ENCODE assay signal across 17 cellular contexts in the genomic region with DNA sequence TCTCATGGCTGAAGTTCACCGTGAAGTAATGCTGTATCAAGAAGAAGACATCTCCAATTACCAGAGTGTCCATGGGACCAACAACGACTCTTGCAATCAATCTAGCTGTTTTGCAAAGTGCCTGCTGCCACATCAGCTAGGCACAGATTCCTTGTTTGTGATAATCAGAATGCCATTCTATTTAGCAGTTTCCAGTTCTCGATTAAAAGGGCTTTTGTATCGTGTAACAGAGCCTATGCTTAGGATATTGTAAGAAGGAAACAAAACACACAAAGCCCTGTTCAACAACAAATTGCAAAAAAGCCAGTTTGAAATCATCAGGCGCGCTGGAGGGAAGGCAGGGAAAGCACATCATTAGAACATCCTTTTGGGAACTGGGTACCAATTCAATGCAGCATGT. TPM values are rescaled to one million over a fixed set of nuclear protein-coding genes. Genes with fewer than 3 reads are reported as not detected.
"Had no signal": no experiment of that assay in that cellular context is flagged by ENCODE, and none has a peak within 500 bp of the region (broad histone marks: within the 10 kb centered on the region; RNA-seq: fewer than 3 reads in every experiment).

No MANE protein-coding gene starts in this region.

- DNase-seq: effector memory CD8-positive, alpha-beta T cell; psoas muscle; retina; right lobe of liver; stimulated activated CD4-positive, alpha-beta T cell treated with anti-CD3 and anti-CD28 coated beads, Interleukin-4, amount 100 ng/mL, for 1 hour; stimulated activated CD8-positive, alpha-beta memory T cell treated with anti-CD3 and anti-CD28 coated beads, Interleukin-4, amount 100 ng/mL, for 48 hours; stimulated activated naive CD8-positive, alpha-beta T cell treated with anti-CD3 and anti-CD28 coated beads, Interleukin-15, Interleukin-2, amounts not matched to agents 100 U/mL and 50 U/mL, for 24 hours; thyroid gland; upper lobe of left lung; uterus had no signal

- H3K27ac ChIP-seq: epithelial cell of prostate, esophagus muscularis mucosa, gastroesophageal sphincter, parathyroid adenoma, psoas muscle, right lobe of liver, thyroid gland, upper lobe of left lung, uterus had no signal

- H3K27me3 ChIP-seq: gastroesophageal sphincter, right lobe of liver, thyroid gland, upper lobe of left lung, uterus had no signal

- ATAC-seq: effector memory CD8-positive, alpha-beta T cell; gastroesophageal sphincter; natural killer cell treated with Interleukin-12 subunit alpha and Interleukin-12 subunit beta and Interleukin-15 and Interleukin-18, amount 100 ng/mL, for 72 hours; psoas muscle; right lobe of liver; stimulated activated effector memory CD8-positive, alpha-beta T cell treated with anti-CD3 and anti-CD28 coated beads, Interleukin-12 subunit alpha, Interleukin-12 subunit beta, amount 100 ng/mL, for 72 hours; stimulated activated naive CD8-positive, alpha-beta T cell treated with anti-CD3 and anti-CD28 coated beads, Interleukin-15, Interleukin-2, amounts not matched to agents 100 U/mL and 50 U/mL, for 24 hours had no signal

- H3K4me3 ChIP-seq: esophagus muscularis mucosa, gastroesophageal sphincter, psoas muscle, right lobe of liver, thyroid gland, upper lobe of left lung, uterus had no signal

RNA-seq across cellular contexts. Expression of a gene that starts 26.1 kb away (rescaled TPM):
- total RNA-seq: mesenteric fat pad, psoas muscle had no signal
